ENCODE assay signal across 1 cellular context in genomic region chr20:31674895-31675827, GRCh38.
TF ChIP-seq lines count a peak whose summit lies in the region.

No MANE protein-coding gene starts in this region.

TF ChIP-seq in K562, 482 proteins besides CTCF, POLR2A, EP300 and RAD21 (continued from another document and continues in another):
- TF ChIP-seq ZNF592 (IDR thresholded peaks at IDR 0.05) = peak; percentile 98
- peak; percentile 48; the same call in 1 of the 2 replicates for TF ChIP-seq TCFL5 (CRISPR knock-in tag; conservative IDR thresholded peaks at IDR 0.05)
- no peak for TF ChIP-seq ZNF512 (tag; IDR thresholded peaks at IDR 0.05)
- 0 out of 2 replicates have a peak, but pooled peaks have one; percentile 38 for TF ChIP-seq E2F3 (CRISPR knock-in tag; IDR thresholded peaks at IDR 0.05)
- peak; percentile 90 for TF ChIP-seq ZNF583 (CRISPR knock-in tag; IDR thresholded peaks at IDR 0.05)
- TF ChIP-seq ZNF274 (IDR thresholded peaks at IDR 0.05; ENCODE audit: borderline replicate concordance, low read depth, low read length) = no peak
- no peak; the same call in 1 of the 2 replicates for TF ChIP-seq IRF9 (tag; IDR thresholded peaks at IDR 0.05)
- TF ChIP-seq FOXJ3 (CRISPR knock-in tag; IDR thresholded peaks at IDR 0.05) = no peak
- TF ChIP-seq ZBTB43 (CRISPR knock-in tag; IDR thresholded peaks at IDR 0.05) = no peak
- TF ChIP-seq SMARCA4 (IDR thresholded peaks at IDR 0.05) = peak; percentile 14
- no peak for TF ChIP-seq PHF20 (IDR thresholded peaks at IDR 0.05; ENCODE audit: partially characterized antibody)
- no peak for TF ChIP-seq HOXB6 (CRISPR knock-in tag; IDR thresholded peaks at IDR 0.05; ENCODE audit: borderline replicate concordance)
- TF ChIP-seq RBM25 (IDR thresholded peaks at IDR 0.05; ENCODE audit: low read depth, low read length, severe bottlenecking) = no peak
- no peak for TF ChIP-seq PKNOX1 (IDR thresholded peaks at IDR 0.05)
- TF ChIP-seq PRPF4 (IDR thresholded peaks at IDR 0.05; ENCODE audit: insufficient read depth, low read depth, low read length, poor library complexity, severe bottlenecking) = no peak
- TF ChIP-seq GTF2F1 (IDR thresholded peaks at IDR 0.05; ENCODE audit: low read depth, low read length) = no peak
- TF ChIP-seq THRAP3 (IDR thresholded peaks at IDR 0.05; ENCODE audit: borderline replicate concordance) = no peak
- TF ChIP-seq E2F6 (IDR thresholded peaks at IDR 0.05; ENCODE audit: borderline replicate concordance in 1 of 2, extremely low read depth in 1 of 2, insufficient read depth in 1 of 2, insufficient read length in 1 of 2, low read depth in 1 of 2, low read length in 1 of 2, poor library complexity in 1 of 2, severe bottlenecking in 1 of 2) = no peak
- TF ChIP-seq TAF7 (tag; IDR thresholded peaks at IDR 0.05) = peak; percentile 31; the same call in 1 of the 2 replicates
- no peak; the same call in none of the 2 replicates for TF ChIP-seq DPF2 (IDR thresholded peaks at IDR 0.05)
- peak; percentile 90 to 95 for TF ChIP-seq ETV6 (IDR thresholded peaks at IDR 0.05; ENCODE audit: borderline replicate concordance in 1 of 2, low read depth in 2 of 2, low read length in 1 of 2)
- TF ChIP-seq ETV6 (CRISPR knock-in tag; IDR thresholded peaks at IDR 0.05; ENCODE audit: borderline replicate concordance) = no peak
- TF ChIP-seq DEAF1 (CRISPR knock-in tag; IDR thresholded peaks at IDR 0.05) = no peak
- no peak; the same call in 1 of the 2 replicates for TF ChIP-seq PHB (CRISPR knock-in tag; IDR thresholded peaks at IDR 0.05)
- no peak for TF ChIP-seq PRMT5 (CRISPR knock-in tag; IDR thresholded peaks at IDR 0.05)
- TF ChIP-seq ZNF184 (CRISPR knock-in tag; IDR thresholded peaks at IDR 0.05) = no peak
- no peak; the same call in none of the 2 replicates for TF ChIP-seq ARID1B (IDR thresholded peaks at IDR 0.05)
- TF ChIP-seq ZNF655 (CRISPR knock-in tag; IDR thresholded peaks at IDR 0.05) = peak; percentile 42; the same call in 1 of the 2 replicates
- TF ChIP-seq ZBTB2 (IDR thresholded peaks at IDR 0.05) = peak; percentile 84
- TF ChIP-seq STAT5A (IDR thresholded peaks at IDR 0.05; ENCODE audit: borderline replicate concordance, low read length) = peak; percentile 80
- TF ChIP-seq TCF7 (IDR thresholded peaks at IDR 0.05; ENCODE audit: borderline replicate concordance) = no peak; the same call in 1 of the 2 replicates
- TF ChIP-seq PHF8 (IDR thresholded peaks at IDR 0.05; ENCODE audit: borderline replicate concordance, low read length) = peak; percentile 18; the same call in 1 of the 2 replicates
- no peak for TF ChIP-seq ZSCAN32 (CRISPR knock-in tag; IDR thresholded peaks at IDR 0.05)
- TF ChIP-seq NCOA1 (IDR thresholded peaks at IDR 0.05; ENCODE audit: low read depth) = peak; percentile 33; the same call in 1 of the 2 replicates
- peak; percentile 33 for TF ChIP-seq SMARCE1 (IDR thresholded peaks at IDR 0.05)
- TF ChIP-seq MYNN (IDR thresholded peaks at IDR 0.05) = peak; percentile 86
- no peak for TF ChIP-seq MYNN (CRISPR knock-in tag; IDR thresholded peaks at IDR 0.05)
- no peak for TF ChIP-seq BMI1 (IDR thresholded peaks at IDR 0.05; ENCODE audit: low read length)
- TF ChIP-seq USF2 (CRISPR knock-in tag; IDR thresholded peaks at IDR 0.05) = no peak
- TF ChIP-seq KLF16 (IDR thresholded peaks at IDR 0.05) = peak; percentile 69; the same call in 1 of the 2 replicates
- TF ChIP-seq RUNX1 (IDR thresholded peaks at IDR 0.05; ENCODE audit: low read depth) = peak; percentile 92
- TF ChIP-seq KDM2B (CRISPR knock-in tag; IDR thresholded peaks at IDR 0.05) = no peak
- no peak for TF ChIP-seq ZC3H11A (IDR thresholded peaks at IDR 0.05; ENCODE audit: low read depth, low read length)
- TF ChIP-seq FOXA3 (CRISPR knock-in tag; conservative IDR thresholded peaks at IDR 0.05 in 1 of 2, IDR thresholded peaks at IDR 0.05 in 1 of 2) = no peak; a peak in 1 of 4 replicates
- TF ChIP-seq HDAC6 (IDR thresholded peaks at IDR 0.05; ENCODE audit: low read depth, low read length) = no peak
- TF ChIP-seq POLR3A (IDR thresholded peaks at IDR 0.05; ENCODE audit: borderline replicate concordance, extremely low read depth, insufficient read depth, insufficient read length) = no peak
- peak; percentile 11; the same call in 1 of the 2 replicates for TF ChIP-seq ILK (tag; IDR thresholded peaks at IDR 0.05; ENCODE audit: borderline replicate concordance, low read depth)
